ENCODE assay signal across 1 cellular context in genomic region chr1:154609398-154610380, GRCh38.
A peak's percentile ranks its signal among the peaks of the same experiment; 100 is the strongest.
TF ChIP-seq lines count a peak whose summit lies in the region.

No MANE protein-coding gene starts in this region.

TF ChIP-seq in HEK293, 187 proteins besides CTCF, POLR2A, EP300 and RAD21 (continued from another document):
- TF ChIP-seq AEBP2 (tag by site-specific recombination; IDR thresholded peaks at IDR 0.05; ENCODE audit: borderline replicate concordance) (no peak), ZNF24 (tag by site-specific recombination; IDR thresholded peaks at IDR 0.05) (peak; percentile 36; the same call in 1 of the 2 replicates), ZNF549 (tag by site-specific recombination; IDR thresholded peaks at IDR 0.05) (no peak), ZNF777 (tag by site-specific recombination; IDR thresholded peaks at IDR 0.05; ENCODE audit: borderline replicate concordance) (no peak), ZNF10 (tag by site-specific recombination; IDR thresholded peaks at IDR 0.05) (peak; percentile 51; the same call in 1 of the 2 replicates), ZNF571 (tag by site-specific recombination; IDR thresholded peaks at IDR 0.05) (no peak), ZNF169 (tag by site-specific recombination; IDR thresholded peaks at IDR 0.05) (no peak)
- TF ChIP-seq, protein P1, sequence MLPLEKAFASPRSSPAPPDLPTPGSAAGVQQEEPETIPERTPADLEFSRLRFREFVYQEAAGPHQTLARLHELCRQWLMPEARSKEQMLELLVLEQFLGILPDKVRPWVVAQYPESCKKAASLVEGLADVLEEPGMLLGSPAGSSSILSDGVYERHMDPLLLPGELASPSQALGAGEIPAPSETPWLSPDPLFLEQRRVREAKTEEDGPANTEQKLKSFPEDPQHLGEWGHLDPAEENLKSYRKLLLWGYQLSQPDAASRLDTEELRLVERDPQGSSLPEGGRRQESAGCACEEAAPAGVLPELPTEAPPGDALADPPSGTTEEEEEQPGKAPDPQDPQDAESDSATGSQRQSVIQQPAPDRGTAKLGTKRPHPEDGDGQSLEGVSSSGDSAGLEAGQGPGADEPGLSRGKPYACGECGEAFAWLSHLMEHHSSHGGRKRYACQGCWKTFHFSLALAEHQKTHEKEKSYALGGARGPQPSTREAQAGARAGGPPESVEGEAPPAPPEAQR (tag by site-specific recombination; IDR thresholded peaks at IDR 0.05) = no peak
- TF ChIP-seq, protein P2, sequence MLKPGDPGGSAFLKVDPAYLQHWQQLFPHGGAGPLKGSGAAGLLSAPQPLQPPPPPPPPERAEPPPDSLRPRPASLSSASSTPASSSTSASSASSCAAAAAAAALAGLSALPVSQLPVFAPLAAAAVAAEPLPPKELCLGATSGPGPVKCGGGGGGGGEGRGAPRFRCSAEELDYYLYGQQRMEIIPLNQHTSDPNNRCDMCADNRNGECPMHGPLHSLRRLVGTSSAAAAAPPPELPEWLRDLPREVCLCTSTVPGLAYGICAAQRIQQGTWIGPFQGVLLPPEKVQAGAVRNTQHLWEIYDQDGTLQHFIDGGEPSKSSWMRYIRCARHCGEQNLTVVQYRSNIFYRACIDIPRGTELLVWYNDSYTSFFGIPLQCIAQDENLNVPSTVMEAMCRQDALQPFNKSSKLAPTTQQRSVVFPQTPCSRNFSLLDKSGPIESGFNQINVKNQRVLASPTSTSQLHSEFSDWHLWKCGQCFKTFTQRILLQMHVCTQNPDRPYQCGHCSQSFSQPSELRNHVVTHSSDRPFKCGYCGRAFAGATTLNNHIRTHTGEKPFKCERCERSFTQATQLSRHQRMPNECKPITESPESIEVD (tag by site-specific recombination; IDR thresholded peaks at IDR 0.05) = no peak
